In the genomic region with DNA sequence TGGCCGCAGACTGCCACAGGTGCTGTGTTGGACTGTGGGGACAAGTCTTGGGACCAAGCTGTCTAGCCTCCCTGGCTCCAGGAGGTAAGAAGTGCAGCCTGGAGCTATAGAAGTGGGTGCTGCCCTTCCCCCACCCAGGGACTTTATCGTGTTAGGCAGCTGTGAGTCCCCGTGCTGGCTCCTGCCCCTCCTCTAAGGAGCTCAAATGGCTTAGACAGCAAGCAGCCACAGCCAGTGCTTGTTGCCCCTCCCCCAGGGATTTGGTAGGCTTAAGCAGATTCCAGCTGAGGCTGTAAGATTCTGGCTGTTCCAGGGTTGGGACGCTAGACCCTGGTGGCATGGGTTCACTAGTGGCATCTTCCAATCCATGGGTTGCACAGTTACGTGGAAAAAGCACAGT, we compare ENCODE assay signal across 1 cellular context.
TF ChIP-seq lines count a peak whose summit lies in the region.

No MANE protein-coding gene starts in this region.

TF ChIP-seq in GM23338, 12 proteins besides CTCF, POLR2A, EP300 and RAD21:
- TF ChIP-seq, protein P1, sequence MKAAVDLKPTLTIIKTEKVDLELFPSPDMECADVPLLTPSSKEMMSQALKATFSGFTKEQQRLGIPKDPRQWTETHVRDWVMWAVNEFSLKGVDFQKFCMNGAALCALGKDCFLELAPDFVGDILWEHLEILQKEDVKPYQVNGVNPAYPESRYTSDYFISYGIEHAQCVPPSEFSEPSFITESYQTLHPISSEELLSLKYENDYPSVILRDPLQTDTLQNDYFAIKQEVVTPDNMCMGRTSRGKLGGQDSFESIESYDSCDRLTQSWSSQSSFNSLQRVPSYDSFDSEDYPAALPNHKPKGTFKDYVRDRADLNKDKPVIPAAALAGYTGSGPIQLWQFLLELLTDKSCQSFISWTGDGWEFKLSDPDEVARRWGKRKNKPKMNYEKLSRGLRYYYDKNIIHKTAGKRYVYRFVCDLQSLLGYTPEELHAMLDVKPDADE (IDR thresholded peaks at IDR 0.05): no peak
- no peak for TF ChIP-seq EZH2 (IDR thresholded peaks at IDR 0.05; ENCODE audit: low read depth, unreplicated experiment)
- TF ChIP-seq POLR2AphosphoS5 (IDR thresholded peaks at IDR 0.05; ENCODE audit: low read depth): no peak
- TF ChIP-seq, protein P2, sequence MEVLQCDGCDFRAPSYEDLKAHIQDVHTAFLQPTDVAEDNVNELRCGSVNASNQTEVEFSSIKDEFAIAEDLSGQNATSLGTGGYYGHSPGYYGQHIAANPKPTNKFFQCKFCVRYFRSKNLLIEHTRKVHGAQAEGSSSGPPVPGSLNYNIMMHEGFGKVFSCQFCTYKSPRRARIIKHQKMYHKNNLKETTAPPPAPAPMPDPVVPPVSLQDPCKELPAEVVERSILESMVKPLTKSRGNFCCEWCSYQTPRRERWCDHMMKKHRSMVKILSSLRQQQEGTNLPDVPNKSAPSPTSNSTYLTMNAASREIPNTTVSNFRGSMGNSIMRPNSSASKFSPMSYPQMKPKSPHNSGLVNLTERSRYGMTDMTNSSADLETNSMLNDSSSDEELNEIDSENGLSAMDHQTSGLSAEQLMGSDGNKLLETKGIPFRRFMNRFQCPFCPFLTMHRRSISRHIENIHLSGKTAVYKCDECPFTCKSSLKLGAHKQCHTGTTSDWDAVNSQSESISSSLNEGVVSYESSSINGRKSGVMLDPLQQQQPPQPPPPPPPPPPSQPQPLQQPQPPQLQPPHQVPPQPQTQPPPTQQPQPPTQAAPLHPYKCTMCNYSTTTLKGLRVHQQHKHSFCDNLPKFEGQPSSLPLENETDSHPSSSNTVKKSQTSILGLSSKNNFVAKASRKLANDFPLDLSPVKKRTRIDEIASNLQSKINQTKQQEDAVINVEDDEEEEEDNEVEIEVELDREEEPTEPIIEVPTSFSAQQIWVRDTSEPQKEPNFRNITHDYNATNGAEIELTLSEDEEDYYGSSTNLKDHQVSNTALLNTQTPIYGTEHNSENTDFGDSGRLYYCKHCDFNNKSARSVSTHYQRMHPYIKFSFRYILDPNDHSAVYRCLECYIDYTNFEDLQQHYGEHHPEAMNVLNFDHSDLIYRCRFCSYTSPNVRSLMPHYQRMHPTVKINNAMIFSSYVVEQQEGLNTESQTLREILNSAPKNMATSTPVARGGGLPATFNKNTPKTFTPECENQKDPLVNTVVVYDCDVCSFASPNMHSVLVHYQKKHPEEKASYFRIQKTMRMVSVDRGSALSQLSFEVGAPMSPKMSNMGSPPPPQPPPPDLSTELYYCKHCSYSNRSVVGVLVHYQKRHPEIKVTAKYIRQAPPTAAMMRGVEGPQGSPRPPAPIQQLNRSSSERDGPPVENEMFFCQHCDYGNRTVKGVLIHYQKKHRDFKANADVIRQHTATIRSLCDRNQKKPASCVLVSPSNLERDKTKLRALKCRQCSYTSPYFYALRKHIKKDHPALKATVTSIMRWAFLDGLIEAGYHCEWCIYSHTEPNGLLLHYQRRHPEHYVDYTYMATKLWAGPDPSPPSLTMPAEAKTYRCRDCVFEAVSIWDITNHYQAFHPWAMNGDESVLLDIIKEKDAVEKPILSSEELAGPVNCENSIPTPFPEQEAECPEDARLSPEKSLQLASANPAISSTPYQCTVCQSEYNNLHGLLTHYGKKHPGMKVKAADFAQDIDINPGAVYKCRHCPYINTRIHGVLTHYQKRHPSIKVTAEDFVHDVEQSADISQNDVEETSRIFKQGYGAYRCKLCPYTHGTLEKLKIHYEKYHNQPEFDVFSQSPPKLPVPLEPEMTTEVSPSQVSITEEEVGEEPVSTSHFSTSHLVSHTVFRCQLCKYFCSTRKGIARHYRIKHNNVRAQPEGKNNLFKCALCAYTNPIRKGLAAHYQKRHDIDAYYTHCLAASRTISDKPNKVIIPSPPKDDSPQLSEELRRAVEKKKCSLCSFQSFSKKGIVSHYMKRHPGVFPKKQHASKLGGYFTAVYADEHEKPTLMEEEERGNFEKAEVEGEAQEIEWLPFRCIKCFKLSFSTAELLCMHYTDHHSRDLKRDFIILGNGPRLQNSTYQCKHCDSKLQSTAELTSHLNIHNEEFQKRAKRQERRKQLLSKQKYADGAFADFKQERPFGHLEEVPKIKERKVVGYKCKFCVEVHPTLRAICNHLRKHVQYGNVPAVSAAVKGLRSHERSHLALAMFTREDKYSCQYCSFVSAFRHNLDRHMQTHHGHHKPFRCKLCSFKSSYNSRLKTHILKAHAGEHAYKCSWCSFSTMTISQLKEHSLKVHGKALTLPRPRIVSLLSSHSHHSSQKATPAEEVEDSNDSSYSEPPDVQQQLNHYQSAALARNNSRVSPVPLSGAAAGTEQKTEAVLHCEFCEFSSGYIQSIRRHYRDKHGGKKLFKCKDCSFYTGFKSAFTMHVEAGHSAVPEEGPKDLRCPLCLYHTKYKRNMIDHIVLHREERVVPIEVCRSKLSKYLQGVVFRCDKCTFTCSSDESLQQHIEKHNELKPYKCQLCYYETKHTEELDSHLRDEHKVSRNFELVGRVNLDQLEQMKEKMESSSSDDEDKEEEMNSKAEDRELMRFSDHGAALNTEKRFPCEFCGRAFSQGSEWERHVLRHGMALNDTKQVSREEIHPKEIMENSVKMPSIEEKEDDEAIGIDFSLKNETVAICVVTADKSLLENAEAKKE (CRISPR knock-in tag; IDR thresholded peaks at IDR 0.05): no peak
- TF ChIP-seq EZH2phosphoT487 (IDR thresholded peaks at IDR 0.05; ENCODE audit: unreplicated experiment): no peak
- TF ChIP-seq JUNB (IDR thresholded peaks at IDR 0.05; ENCODE audit: unreplicated experiment): no peak
- TF ChIP-seq CREB1 (CRISPR knock-in tag; IDR thresholded peaks at IDR 0.05; ENCODE audit: low read depth): no peak
- TF ChIP-seq NANOG (IDR thresholded peaks at IDR 0.05; ENCODE audit: borderline replicate concordance): no peak
- TF ChIP-seq ZNF114 (CRISPR knock-in tag; IDR thresholded peaks at IDR 0.05): no peak
- TF ChIP-seq, protein P3, sequence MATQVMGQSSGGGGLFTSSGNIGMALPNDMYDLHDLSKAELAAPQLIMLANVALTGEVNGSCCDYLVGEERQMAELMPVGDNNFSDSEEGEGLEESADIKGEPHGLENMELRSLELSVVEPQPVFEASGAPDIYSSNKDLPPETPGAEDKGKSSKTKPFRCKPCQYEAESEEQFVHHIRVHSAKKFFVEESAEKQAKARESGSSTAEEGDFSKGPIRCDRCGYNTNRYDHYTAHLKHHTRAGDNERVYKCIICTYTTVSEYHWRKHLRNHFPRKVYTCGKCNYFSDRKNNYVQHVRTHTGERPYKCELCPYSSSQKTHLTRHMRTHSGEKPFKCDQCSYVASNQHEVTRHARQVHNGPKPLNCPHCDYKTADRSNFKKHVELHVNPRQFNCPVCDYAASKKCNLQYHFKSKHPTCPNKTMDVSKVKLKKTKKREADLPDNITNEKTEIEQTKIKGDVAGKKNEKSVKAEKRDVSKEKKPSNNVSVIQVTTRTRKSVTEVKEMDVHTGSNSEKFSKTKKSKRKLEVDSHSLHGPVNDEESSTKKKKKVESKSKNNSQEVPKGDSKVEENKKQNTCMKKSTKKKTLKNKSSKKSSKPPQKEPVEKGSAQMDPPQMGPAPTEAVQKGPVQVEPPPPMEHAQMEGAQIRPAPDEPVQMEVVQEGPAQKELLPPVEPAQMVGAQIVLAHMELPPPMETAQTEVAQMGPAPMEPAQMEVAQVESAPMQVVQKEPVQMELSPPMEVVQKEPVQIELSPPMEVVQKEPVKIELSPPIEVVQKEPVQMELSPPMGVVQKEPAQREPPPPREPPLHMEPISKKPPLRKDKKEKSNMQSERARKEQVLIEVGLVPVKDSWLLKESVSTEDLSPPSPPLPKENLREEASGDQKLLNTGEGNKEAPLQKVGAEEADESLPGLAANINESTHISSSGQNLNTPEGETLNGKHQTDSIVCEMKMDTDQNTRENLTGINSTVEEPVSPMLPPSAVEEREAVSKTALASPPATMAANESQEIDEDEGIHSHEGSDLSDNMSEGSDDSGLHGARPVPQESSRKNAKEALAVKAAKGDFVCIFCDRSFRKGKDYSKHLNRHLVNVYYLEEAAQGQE (IDR thresholded peaks at IDR 0.05; ENCODE audit: unreplicated experiment): no peak
- no peak for TF ChIP-seq ZNF331 (CRISPR knock-in tag; IDR thresholded peaks at IDR 0.05; ENCODE audit: low read depth)
- TF ChIP-seq STAT1 (IDR thresholded peaks at IDR 0.05; ENCODE audit: unreplicated experiment): no peak
